8 cellular contexts compared by ENCODE assay signal in the genomic region with DNA sequence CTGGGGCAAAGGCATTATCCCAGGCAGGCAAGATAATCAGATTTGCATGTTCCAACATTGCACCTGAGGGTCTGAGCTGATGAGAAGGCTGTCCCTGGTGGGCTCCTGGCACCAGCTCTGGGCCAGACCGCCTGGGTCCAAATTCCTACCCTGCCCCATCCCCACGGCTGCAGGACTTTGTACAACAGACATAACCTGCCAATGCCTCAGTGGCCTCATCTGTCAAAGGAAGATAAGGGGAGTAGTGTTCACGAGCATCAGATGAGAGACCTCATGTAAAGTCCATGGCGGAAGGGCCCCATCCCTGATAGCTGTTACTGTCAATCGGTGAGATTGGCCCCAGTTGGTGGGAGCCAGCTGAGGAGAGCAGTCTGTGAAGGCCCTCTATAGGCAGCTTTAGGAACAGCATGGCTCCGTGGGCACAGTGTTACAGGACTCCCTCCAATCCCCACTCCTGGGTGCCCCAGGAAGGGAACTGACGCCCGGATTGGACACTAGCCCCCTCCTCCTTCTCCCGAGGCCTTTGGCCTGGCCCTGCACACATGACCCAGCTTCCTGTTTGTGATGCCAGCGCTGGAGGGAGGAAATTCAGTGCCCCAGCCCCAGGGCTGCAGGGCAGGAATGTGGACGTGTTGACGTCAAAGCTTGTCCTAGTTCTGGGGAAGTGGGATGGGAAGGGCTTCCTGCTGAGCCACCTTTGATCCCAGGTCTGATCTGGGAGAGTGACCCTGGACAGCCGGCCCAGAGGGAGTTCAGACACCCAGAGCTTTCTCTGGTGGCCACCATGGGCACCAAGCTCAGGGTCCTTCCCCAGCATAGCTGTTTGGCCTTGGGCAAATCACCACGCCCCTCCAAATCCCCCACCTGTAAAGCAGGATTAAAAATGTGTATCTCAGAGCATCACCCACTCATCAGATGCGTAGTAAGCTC. TPM values are rescaled to one million over a fixed set of nuclear protein-coding genes. Genes with fewer than 3 reads are reported as not detected.
A peak's percentile ranks its signal among the peaks of the same experiment; 100 is the strongest.
DNase-seq lines count a peak whose midpoint lies in the region; ATAC-seq, FAIRE-seq and TF ChIP-seq lines count a peak whose summit lies in the region.

No MANE protein-coding gene starts in this region.

- H3K4me2 ChIP-seq in endothelial cell of umbilical vein (ENCODE audit: insufficient read depth, low read length), result no peak overlapping the region

- peak overlapping the region; percentile 40 for H3K9ac ChIP-seq in endothelial cell of umbilical vein (replicated peaks; ENCODE audit: extremely low read depth, insufficient read depth, low read length)

- H3K36me3 Mint-ChIP-seq in activated CD8-positive, alpha-beta memory T cell treated with anti-CD3 and anti-CD28 coated beads, Interleukin-2, amount 10 ng/mL, durations not matched to agents 7 days and 5 days, result no peaks in the 10 kb centered on the region

- H3K4me3 Mint-ChIP-seq in activated CD8-positive, alpha-beta memory T cell treated with anti-CD3 and anti-CD28 coated beads, Interleukin-2, amount 10 ng/mL, durations not matched to agents 7 days and 5 days, result no peak overlapping the region

- H3K27me3 Mint-ChIP-seq in activated CD8-positive, alpha-beta memory T cell treated with anti-CD3 and anti-CD28 coated beads, Interleukin-2, amount 10 ng/mL, durations not matched to agents 7 days and 5 days, result peaks cover 4% of the 10 kb centered on the region

- POLR2A ChIA-PET in endothelial cell of umbilical vein (lab: Charles Lee), result interaction anchor here (1.0 to 1.7 kb wide), 6 partner anchors 52 to 244 kb away, joined by 3 to 7 read pairs (median 6); partner anchors contain the start of gene DUSP1

- peaks cover 20% of the 10 kb centered on the region for H3K4me1 ChIP-seq in endothelial cell of umbilical vein (ENCODE audit: control insufficient read depth, extremely low read depth, insufficient read depth, low read length)

- DNase-seq in 8988T, result peak; percentile 70
- DNase-seq in GM12892 (ENCODE audit: insufficient read length), result peak; percentile 69
- DNase-seq in NCI-H82 treated with DMSO at 0.1 percent for 48 hours (lab: John Stamatoyannopoulos, UW; ENCODE audit: unreplicated experiment), result peak; percentile 18
- peak; percentile 75 for DNase-seq in activated CD8-positive, alpha-beta memory T cell treated with anti-CD3 and anti-CD28 coated beads, Interleukin-2, amount 10 ng/mL, durations not matched to agents 7 days and 5 days
- DNase-seq in endothelial cell of umbilical vein (ENCODE audit: low read depth, low spot score), result peak; percentile 74
- peak; percentile 82 for DNase-seq in mucosa of gallbladder (ENCODE audit: low spot score)
- peak; percentile 47 for DNase-seq in stimulated activated CD8-positive, alpha-beta memory T cell treated with anti-CD3 and anti-CD28 coated beads, Interleukin-4, amount 100 ng/mL, for 24 hours (ENCODE audit: low read depth)

- H3K36me3 ChIP-seq in endothelial cell of umbilical vein (ENCODE audit: control insufficient read depth in 2 of 2, extremely low read depth in 1 of 2, insufficient read depth in 2 of 2, low read length in 2 of 2), result no peaks in the 10 kb centered on the region

- TF ChIP-seq POLR2A in GM12892 (IDR thresholded peaks at IDR 0.05; ENCODE audit: low read depth, low read length) (no peak), endothelial cell of umbilical vein (IDR thresholded peaks at IDR 0.05; ENCODE audit: low read depth, low read length) (no peak)

- intact Hi-C loops in endothelial cell of umbilical vein (cut with micrococcal nuclease), result loop anchor here (1.0 kb wide), 1 partner anchor 264 kb away; no protein-coding TSS in a partner anchor

- peak overlapping the region; percentile 6 for H2AFZ ChIP-seq in endothelial cell of umbilical vein (ENCODE audit: low read depth, low read length)

- TSS peak; percentile 36 for BruUV-seq in endothelial cell of umbilical vein (replicated peaks; lab: Mats Ljungman, UMichigan)

- peak; percentile 66 for ATAC-seq in HG03045 (IDR thresholded peaks at IDR 0.05; ENCODE audit: unreplicated experiment)
- ATAC-seq in activated CD8-positive, alpha-beta memory T cell treated with anti-CD3 and anti-CD28 coated beads, Interleukin-2, amount 10 ng/mL, durations not matched to agents 7 days and 5 days, result peak; percentile 87

- no peaks in the 10 kb centered on the region for H3K9me1 ChIP-seq in endothelial cell of umbilical vein (replicated peaks; ENCODE audit: control insufficient read depth, extremely low read depth, insufficient read depth, low read length)

- TF ChIP-seq CTCF in endothelial cell of umbilical vein (IDR thresholded peaks at IDR 0.05; ENCODE audit: extremely low read depth in 1 of 2, insufficient read depth in 1 of 2, low read depth in 1 of 2, low read length in 2 of 2), result peak; percentile 80 to 90

- dilution Hi-C loops in endothelial cell of umbilical vein (cut with MboI; ENCODE audit: extremely low pct_ligation_motif_present, low sequenced_read_pairs), result no loop called here

- H3K79me2 ChIP-seq in endothelial cell of umbilical vein (ENCODE audit: control insufficient read depth, insufficient read depth, low read length), result no peaks in the 10 kb centered on the region

- no peak overlapping the region for H3K27ac Mint-ChIP-seq in activated CD8-positive, alpha-beta memory T cell treated with anti-CD3 and anti-CD28 coated beads, Interleukin-2, amount 10 ng/mL, durations not matched to agents 7 days and 5 days

- H4K20me1 ChIP-seq in endothelial cell of umbilical vein (replicated peaks; ENCODE audit: control insufficient read depth, extremely low read depth, insufficient read depth, low read length), result no peaks in the 10 kb centered on the region

- no peaks in the 10 kb centered on the region for H3K27me3 ChIP-seq in endothelial cell of umbilical vein (ENCODE audit: control insufficient read depth in 2 of 2, insufficient read depth in 2 of 2, low read length in 2 of 2)

- H3K9me3 ChIP-seq in endothelial cell of umbilical vein (replicated peaks; ENCODE audit: control insufficient read depth, insufficient read depth, low read length), result no peaks in the 10 kb centered on the region

- H3K4me1 Mint-ChIP-seq in activated CD8-positive, alpha-beta memory T cell treated with anti-CD3 and anti-CD28 coated beads, Interleukin-2, amount 10 ng/mL, durations not matched to agents 7 days and 5 days, result no peaks in the 10 kb centered on the region

- CTCF ChIA-PET in activated CD8-positive, alpha-beta memory T cell treated with anti-CD3 and anti-CD28 coated beads, Interleukin-2, amount 10 ng/mL, durations not matched to agents 7 days and 5 days (lab: Charles Lee), result interaction anchor here (0.7 to 11.7 kb wide), 40 partner anchors 8 to 617 kb away, joined by 3 to 291 read pairs (median 4); partner anchors contain the start of genes DUSP1 and RPL26L1
- CTCF ChIA-PET in endothelial cell of umbilical vein (lab: Charles Lee), result interaction anchor here (0.5 to 11.2 kb wide), 58 partner anchors 8 to 617 kb away, joined by 3 to 413 read pairs (median 5); partner anchors contain the start of genes ATP6V0E1, DUSP1 and RPL26L1

- peak overlapping the region; percentile 81 for H3K27ac ChIP-seq in endothelial cell of umbilical vein (ENCODE audit: insufficient read depth, low read depth, low read length)

- no peaks in the 10 kb centered on the region for H3K9me3 Mint-ChIP-seq in activated CD8-positive, alpha-beta memory T cell treated with anti-CD3 and anti-CD28 coated beads, Interleukin-2, amount 10 ng/mL, durations not matched to agents 7 days and 5 days (ENCODE audit: low read depth)

- FAIRE-seq in GM12892 (lab: Jason Lieb, UNC) (peak; percentile 82), endothelial cell of umbilical vein (lab: Jason Lieb, UNC) (peak; percentile 98)

- H3K4me3 ChIP-seq in endothelial cell of umbilical vein (replicated peaks in 1 of 3; ENCODE audit: insufficient read depth in 1 of 3, low read depth in 1 of 3, low read length in 3 of 3), result no peak overlapping the region

TF ChIP-seq in endothelial cell of umbilical vein, 7 proteins besides CTCF, POLR2A, EP300 and RAD21:
- TF ChIP-seq GATA2 (IDR thresholded peaks at IDR 0.05; ENCODE audit: insufficient read depth, insufficient read length, low read depth, low read length), result peak; percentile 36
- peak; percentile 48 for TF ChIP-seq POLR2AphosphoS5 (IDR thresholded peaks at IDR 0.05; ENCODE audit: insufficient read depth, low read depth, low read length)
- no peak for TF ChIP-seq EZH2 (IDR thresholded peaks at IDR 0.05; ENCODE audit: borderline replicate concordance, low read depth, low read length, severe bottlenecking)
- peak; percentile 33 for TF ChIP-seq JUN (IDR thresholded peaks at IDR 0.05; ENCODE audit: borderline replicate concordance, insufficient read depth, insufficient read length, low read depth)
- peak; percentile 18 for TF ChIP-seq MAX (IDR thresholded peaks at IDR 0.05; ENCODE audit: insufficient read depth, insufficient read length)

RNA-seq across cellular contexts. Expression of gene DUSP1, which starts 56.2 kb away (rescaled TPM):
- polyA plus RNA-seq in GM12892 (2012; ENCODE audit: missing spikeins), result 4.0 TPM
- 10 to 100 TPM in 1 of 2 experiments, 1 to 10 TPM in 1; 6.5 to 32.5 TPM for total RNA-seq in activated CD8-positive, alpha-beta memory T cell treated with anti-CD3 and anti-CD28 coated beads, Interleukin-2, amount 10 ng/mL, durations not matched to agents 7 days and 5 days
- total RNA-seq in endothelial cell of umbilical vein, result 36.1 and 46.5 TPM in 2 replicates
- polyA plus RNA-seq in endothelial cell of umbilical vein, result 157 and 196 TPM in 2 replicates
- polyA plus RNA-seq in endothelial cell of umbilical vein (2011; cell fraction: cytosol; rRNA removed), result 146 and 177 TPM in 2 replicates
- 244 and 322 TPM in 2 replicates for polyA plus RNA-seq in endothelial cell of umbilical vein (2011; cell fraction: nucleus; rRNA removed)
- polyA plus RNA-seq in endothelial cell of umbilical vein (2012), result 129 and 131 TPM in 2 replicates
- 107 and 126 TPM in 2 replicates for polyA minus RNA-seq in endothelial cell of umbilical vein
- polyA minus RNA-seq in endothelial cell of umbilical vein (2011; cell fraction: cytosol; rRNA and poly(A)+ RNA removed), result 130 TPM
- 151 and 252 TPM in 2 replicates for polyA minus RNA-seq in endothelial cell of umbilical vein (2011; cell fraction: nucleus; rRNA and poly(A)+ RNA removed)
- 240 TPM for total RNA-seq in mucosa of gallbladder

Comparison
In these comparisons a context has a peak if more than half of its experiments do, and no peak if none do; other contexts are left out.
1. DNase-seq: peak in every context shown above with its lines; median percentile 82 in mucosa of gallbladder; 75 in activated CD8-positive, alpha-beta memory T cell treated with anti-CD3 and anti-CD28 coated beads, Interleukin-2, amount 10 ng/mL, durations not matched to agents 7 days and 5 days; 74 in endothelial cell of umbilical vein; 70 in 8988T; 69 in GM12892; 47 in stimulated activated CD8-positive, alpha-beta memory T cell treated with anti-CD3 and anti-CD28 coated beads, Interleukin-4, amount 100 ng/mL, for 24 hours; 18 in NCI-H82 treated with DMSO at 0.1 percent for 48 hours.